ENCODE assay signal across 29 cellular contexts in genomic region chr20:25345721-25346120, GRCh38.
"Had no signal": no experiment of that assay in that cellular context is flagged by ENCODE, and none has a peak within 500 bp of the region (broad histone marks: within the 10 kb centered on the region; RNA-seq: fewer than 3 reads in every experiment).

No MANE protein-coding gene starts in this region.

- H3K36me3 ChIP-seq: neutrophil, pancreas, prostate gland, right atrium auricular region, right lobe of liver, sigmoid colon, suprapubic skin, tibial artery, transverse colon, upper lobe of right lung, uterus had no signal

- H3K4me1 ChIP-seq: prostate gland, right atrium auricular region, right lobe of liver, sigmoid colon, suprapubic skin, testis, upper lobe of right lung, uterus had no signal

- H3K27ac Mint-ChIP-seq: natural killer cell treated with Interleukin-12 subunit alpha and Interleukin-12 subunit beta and Interleukin-15 and Interleukin-18, amount 100 ng/mL, for 72 hours; nephron progenitor cell; stimulated activated effector memory CD8-positive, alpha-beta T cell treated with anti-CD3 and anti-CD28 coated beads, Interleukin-12 subunit alpha, Interleukin-12 subunit beta, amount 100 ng/mL, for 72 hours; type B pancreatic cell had no signal

- H3K27me3 Mint-ChIP-seq: naive thymus-derived CD8-positive, alpha-beta T cell; natural killer cell treated with Interleukin-12 subunit alpha and Interleukin-12 subunit beta and Interleukin-15 and Interleukin-18, amount 100 ng/mL, for 72 hours; stimulated activated naive CD8-positive, alpha-beta T cell treated with anti-CD3 and anti-CD28 coated beads, Interleukin-15, amount 100 ng/mL, for 72 hours; type B pancreatic cell had no signal

- DNase-seq: naive thymus-derived CD8-positive, alpha-beta T cell; nephron progenitor cell; nucleus accumbens; pancreas; retina; right lobe of liver; sigmoid colon; small intestine; stimulated activated CD4-positive, alpha-beta T cell treated with anti-CD3 and anti-CD28 coated beads, Interleukin-15, amount 100 ng/mL, for 24 hours; stimulated activated CD4-positive, alpha-beta T cell treated with anti-CD3 and anti-CD28 coated beads, Interleukin-2, amount 100 ng/mL, for 24 hours; stimulated activated CD4-positive, alpha-beta T cell treated with anti-CD3 and anti-CD28 coated beads, Interleukin-2, amount 100 ng/mL, for 48 hours; stimulated activated CD4-positive, alpha-beta T cell treated with anti-CD3 and anti-CD28 coated beads, Interleukin-4, amount 100 ng/mL, for 24 hours; stimulated activated naive CD4-positive, alpha-beta T cell; substantia nigra; testis; tibial artery; transverse colon; upper lobe of right lung; uterus had no signal

- H3K9me3 ChIP-seq: neutrophil, pancreas, prostate gland, right atrium auricular region, right lobe of liver, sigmoid colon, suprapubic skin, testis, tibial artery, transverse colon, upper lobe of right lung, uterus had no signal

- H3K27me3 ChIP-seq: neutrophil, pancreas, right atrium auricular region, right lobe of liver, sigmoid colon, suprapubic skin, testis, tibial artery, transverse colon, upper lobe of right lung, uterus had no signal

- H3K27ac ChIP-seq: neutrophil, pancreas, prostate gland, right atrium auricular region, right lobe of liver, sigmoid colon, suprapubic skin, testis, tibial artery, transverse colon, upper lobe of right lung, uterus had no signal

- H3K4me3 Mint-ChIP-seq: naive thymus-derived CD8-positive, alpha-beta T cell; natural killer cell treated with Interleukin-12 subunit alpha and Interleukin-12 subunit beta and Interleukin-15 and Interleukin-18, amount 100 ng/mL, for 72 hours; nephron progenitor cell; neural crest cell; stimulated activated effector memory CD8-positive, alpha-beta T cell treated with anti-CD3 and anti-CD28 coated beads, Interleukin-12 subunit alpha, Interleukin-12 subunit beta, amount 100 ng/mL, for 72 hours; stimulated activated naive CD8-positive, alpha-beta T cell treated with anti-CD3 and anti-CD28 coated beads, Interleukin-15, amount 100 ng/mL, for 72 hours; type B pancreatic cell had no signal

- H3K36me3 Mint-ChIP-seq: natural killer cell treated with Interleukin-12 subunit alpha and Interleukin-12 subunit beta and Interleukin-15 and Interleukin-18, amount 100 ng/mL, for 72 hours; stimulated activated effector memory CD8-positive, alpha-beta T cell treated with anti-CD3 and anti-CD28 coated beads, Interleukin-12 subunit alpha, Interleukin-12 subunit beta, amount 100 ng/mL, for 72 hours had no signal

- H3K9me3 Mint-ChIP-seq: natural killer cell treated with Interleukin-12 subunit alpha and Interleukin-12 subunit beta and Interleukin-15 and Interleukin-18, amount 100 ng/mL, for 72 hours; neural crest cell; stimulated activated effector memory CD8-positive, alpha-beta T cell treated with anti-CD3 and anti-CD28 coated beads, Interleukin-12 subunit alpha, Interleukin-12 subunit beta, amount 100 ng/mL, for 72 hours had no signal

- H3K4me3 ChIP-seq: pancreas, prostate gland, right atrium auricular region, right lobe of liver, sigmoid colon, suprapubic skin, testis, tibial artery, transverse colon, upper lobe of right lung, uterus had no signal

- ATAC-seq: pancreas; right lobe of liver; stimulated activated naive CD8-positive, alpha-beta T cell treated with anti-CD3 and anti-CD28 coated beads, Interleukin-15, Interleukin-2, amounts not matched to agents 100 U/mL and 50 U/mL, for 24 hours; upper lobe of right lung had no signal
